ENCODE assay signal across 20 cellular contexts in genomic region chr12:18895540-18895939, GRCh38.
"Had no signal": no experiment of that assay in that cellular context is flagged by ENCODE, and none has a peak within 500 bp of the region (broad histone marks: within the 10 kb centered on the region; RNA-seq: fewer than 3 reads in every experiment).

No MANE protein-coding gene starts in this region.

- H3K27ac Mint-ChIP-seq: naive thymus-derived CD8-positive, alpha-beta T cell; stimulated activated effector memory CD8-positive, alpha-beta T cell treated with anti-CD3 and anti-CD28 coated beads, Interleukin-12 subunit alpha, Interleukin-12 subunit beta, amount 100 ng/mL, for 72 hours; stimulated activated naive CD8-positive, alpha-beta T cell treated with anti-CD3 and anti-CD28 coated beads, Interleukin-15, Interleukin-2, amounts not matched to agents 100 ng/mL and 50 ng/mL, for 24 hours had no signal

- H3K27me3 ChIP-seq: heart right ventricle, left lung, ovary, right atrium auricular region, tibial artery, upper lobe of right lung had no signal

- H3K4me1 ChIP-seq: left lung, right atrium auricular region, tibial artery, upper lobe of right lung had no signal

- H3K36me3 ChIP-seq: heart right ventricle, left lung, ovary, right atrium auricular region, tibial artery, upper lobe of right lung had no signal

- H3K9me3 ChIP-seq: left lung, mucosa of descending colon, ovary, tibial artery, upper lobe of right lung had no signal

- H3K4me1 Mint-ChIP-seq: naive thymus-derived CD8-positive, alpha-beta T cell; stimulated activated effector memory CD8-positive, alpha-beta T cell treated with anti-CD3 and anti-CD28 coated beads, Interleukin-12 subunit alpha, Interleukin-12 subunit beta, amount 100 ng/mL, for 72 hours had no signal

- DNase-seq: caudate nucleus; effector CD4-positive, alpha-beta T cell; hypothalamus; left lung; mesenchymal stem cell; mucosa of descending colon; naive thymus-derived CD8-positive, alpha-beta T cell; nucleus accumbens; ovary; stimulated activated CD4-positive, alpha-beta T cell treated with anti-CD3 and anti-CD28 coated beads, Interleukin-2, amount 100 ng/mL, for 48 hours; tibial artery; upper lobe of right lung had no signal

- H3K27ac ChIP-seq: coronary artery, heart right ventricle, left lung, ovary, right atrium auricular region, tibial artery, upper lobe of right lung had no signal

- H3K9me3 Mint-ChIP-seq: stimulated activated effector memory CD8-positive, alpha-beta T cell treated with anti-CD3 and anti-CD28 coated beads, Interleukin-12 subunit alpha, Interleukin-12 subunit beta, amount 100 ng/mL, for 72 hours had no signal

- ATAC-seq: left lung; mucosa of descending colon; naive thymus-derived CD8-positive, alpha-beta T cell; stimulated activated effector memory CD8-positive, alpha-beta T cell treated with anti-CD3 and anti-CD28 coated beads, Interleukin-12 subunit alpha, Interleukin-12 subunit beta, amount 100 ng/mL, for 72 hours; upper lobe of right lung had no signal

- H3K27me3 Mint-ChIP-seq: stimulated activated naive CD8-positive, alpha-beta T cell treated with anti-CD3 and anti-CD28 coated beads, Interleukin-15, Interleukin-2, amounts not matched to agents 100 ng/mL and 50 ng/mL, for 24 hours had no signal

- H3K36me3 Mint-ChIP-seq: naive thymus-derived CD8-positive, alpha-beta T cell; stimulated activated effector memory CD8-positive, alpha-beta T cell treated with anti-CD3 and anti-CD28 coated beads, Interleukin-12 subunit alpha, Interleukin-12 subunit beta, amount 100 ng/mL, for 72 hours had no signal

- H3K4me3 ChIP-seq: coronary artery, heart right ventricle, left lung, lung, mucosa of descending colon, ovary, right atrium auricular region, smooth muscle cell, tibial artery, upper lobe of right lung had no signal

- FAIRE-seq: frontal cortex had no signal

- H3K4me3 Mint-ChIP-seq: naive thymus-derived CD8-positive, alpha-beta T cell; stimulated activated effector memory CD8-positive, alpha-beta T cell treated with anti-CD3 and anti-CD28 coated beads, Interleukin-12 subunit alpha, Interleukin-12 subunit beta, amount 100 ng/mL, for 72 hours; stimulated activated naive CD8-positive, alpha-beta T cell treated with anti-CD3 and anti-CD28 coated beads, Interleukin-15, Interleukin-2, amounts not matched to agents 100 ng/mL and 50 ng/mL, for 24 hours had no signal
